Comparison of ENCODE assay signal across 8 cellular contexts in the genomic region with DNA sequence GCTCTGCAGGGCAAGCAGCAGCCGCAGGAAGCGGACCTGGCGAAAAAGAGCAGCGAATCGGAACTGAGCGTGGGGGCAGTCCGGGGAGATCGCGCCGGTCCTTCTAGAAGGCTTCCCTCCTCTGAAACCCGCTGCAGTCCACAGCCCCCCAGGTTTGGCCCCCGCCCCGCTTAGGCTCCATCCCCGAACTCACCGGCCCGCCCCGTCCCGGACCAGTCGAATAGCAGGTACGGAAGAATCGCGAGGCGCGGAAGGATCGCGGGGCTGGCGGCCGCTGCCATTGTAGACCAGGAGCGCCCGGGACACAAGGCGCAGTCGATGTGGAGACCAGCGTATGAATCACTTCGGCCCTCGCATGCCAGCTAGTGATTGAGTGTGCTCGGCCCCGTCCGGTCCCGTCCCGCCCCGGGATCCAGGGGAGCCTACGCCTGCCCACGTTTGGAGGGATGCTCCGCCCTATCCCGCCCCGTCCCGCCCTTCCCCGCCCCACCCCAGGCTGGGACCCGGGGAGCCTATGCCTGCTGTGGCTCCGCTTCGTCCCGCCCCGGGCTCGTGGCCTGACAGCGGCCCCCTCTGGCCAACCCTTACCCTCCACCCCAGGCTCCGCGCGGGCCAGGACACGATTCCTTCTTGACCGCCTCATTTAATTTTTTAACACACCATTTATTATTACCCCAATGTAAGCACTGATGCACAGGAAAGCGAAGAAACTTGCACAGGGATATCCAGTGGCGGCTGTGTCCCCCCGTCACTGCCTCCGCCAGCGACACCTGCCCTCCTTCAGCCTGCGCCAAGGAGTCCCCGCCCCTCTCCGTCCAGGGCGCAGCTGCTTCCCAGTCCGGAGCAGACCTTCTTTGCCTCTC. TPM values are rescaled to one million over a fixed set of nuclear protein-coding genes. Genes with fewer than 3 reads are reported as not detected.
A peak's percentile ranks its signal among the peaks of the same experiment; 100 is the strongest.
DNase-seq lines count a peak whose midpoint lies in the region; ATAC-seq, FAIRE-seq and TF ChIP-seq lines count a peak whose summit lies in the region.

A gene (minus strand): TSS at position 336 of the 863 bp plus-strand sequence. CDS start 55 bp downstream, at position 281.

- H3K27ac Mint-ChIP-seq in Calu3 (ENCODE audit: unreplicated experiment) = peak within 1 kb of the TSS; percentile 47
- H3K27ac Mint-ChIP-seq in T-helper 17 cell = peak within 1 kb of the TSS; percentile 77
- peak within 1 kb of the TSS; percentile 53 for H3K27ac Mint-ChIP-seq in astrocyte (ENCODE audit: unreplicated experiment)

- H3K79me2 ChIP-seq in astrocyte (ENCODE audit: insufficient read depth, low read length) = no peaks in the 10 kb centered on the region

- peak within 1 kb of the TSS; percentile 91 for H3K9ac ChIP-seq in astrocyte (ENCODE audit: low read length)

- H3K9me3 Mint-ChIP-seq in Calu3 (ENCODE audit: low read depth, unreplicated experiment) = no peaks in the 10 kb centered on the region
- peaks cover 11% of the 10 kb centered on the region for H3K9me3 Mint-ChIP-seq in astrocyte (ENCODE audit: unreplicated experiment)

- DNase-seq in Calu3 = peak; percentile 87
- DNase-seq in Kasumi-1 (lab: John Stamatoyannopoulos, UW) = peak; percentile 76 to 82
- peak in 2 of 3 donors; percentile 63 to 65 for DNase-seq in T-helper 17 cell
- DNase-seq in astrocyte (ENCODE audit: low read depth) = peak; percentile 92
- peak; percentile 95 to 96 (median 96) for DNase-seq in right cardiac atrium
- DNase-seq in putamen (ENCODE audit: low spot score) = peak; percentile 39
- peak; percentile 78 to 80 for DNase-seq in uterus

- FAIRE-seq in astrocyte (lab: Jason Lieb, UNC) = no peak

- H3K36me3 Mint-ChIP-seq in Calu3 (ENCODE audit: insufficient read depth, unreplicated experiment) (peaks cover 16% of the 10 kb centered on the region), T-helper 17 cell (ENCODE audit: low read depth) (peaks cover 11% of the 10 kb centered on the region), astrocyte (ENCODE audit: low read depth, unreplicated experiment) (peaks cover 27% of the 10 kb centered on the region)

- H2AFZ ChIP-seq in astrocyte (ENCODE audit: low read depth, low read length) = peak within 1 kb of the TSS; percentile 92

- peaks cover 3% of the 10 kb centered on the region for H3K36me3 ChIP-seq in astrocyte (ENCODE audit: insufficient read depth, low read length)
- no peaks in the 10 kb centered on the region for H3K36me3 ChIP-seq in uterus

- H3K27ac ChIP-seq in astrocyte (ENCODE audit: low read depth, low read length) = peak within 1 kb of the TSS; percentile 46
- no peak within 1 kb of the TSS for H3K27ac ChIP-seq in right cardiac atrium (ENCODE audit: low read length)
- H3K27ac ChIP-seq in uterus = peak within 1 kb of the TSS in 1 of 2 donors; percentile 61

- H3K4me3 ChIP-seq in astrocyte (ENCODE audit: insufficient read depth, low read depth, low read length) = peak within 1 kb of the TSS; percentile 77
- peak within 1 kb of the TSS; percentile 54 for H3K4me3 ChIP-seq in right cardiac atrium (ENCODE audit: low read length)
- peak within 1 kb of the TSS; percentile 48 to 49 for H3K4me3 ChIP-seq in uterus

- CTCF ChIA-PET in Calu3 (lab: Charles Lee) = no interaction called here

- 3% methylated on average over 69 of the region's 70 CpGs for WGBS in right cardiac atrium

- H4K20me1 ChIP-seq in astrocyte (ENCODE audit: insufficient read depth, low read length) = no peaks in the 10 kb centered on the region

- H3K4me3 Mint-ChIP-seq in Calu3 (ENCODE audit: low read depth, unreplicated experiment) = peak within 1 kb of the TSS; percentile 76
- peak within 1 kb of the TSS; percentile 93 for H3K4me3 Mint-ChIP-seq in T-helper 17 cell
- peak within 1 kb of the TSS; percentile 83 for H3K4me3 Mint-ChIP-seq in astrocyte (ENCODE audit: unreplicated experiment)

- TF ChIP-seq POLR2A in uterus (IDR thresholded peaks at IDR 0.05) = peak in 1 of 2 donors; percentile 48

- no peaks in the 10 kb centered on the region for H3K9me3 ChIP-seq in T-helper 17 cell (ENCODE audit: control insufficient read depth, low read length, poor library complexity, severe bottlenecking)
- no peaks in the 10 kb centered on the region for H3K9me3 ChIP-seq in astrocyte (ENCODE audit: insufficient read depth, low read depth, low read length)
- H3K9me3 ChIP-seq in right cardiac atrium (ENCODE audit: control insufficient read depth, low read length) = no peaks in the 10 kb centered on the region
- H3K9me3 ChIP-seq in uterus = no peaks in the 10 kb centered on the region

- H3K4me1 Mint-ChIP-seq in Calu3 (ENCODE audit: low read depth, unreplicated experiment) (peaks cover 21% of the 10 kb centered on the region), T-helper 17 cell (peaks cover 20% of the 10 kb centered on the region), astrocyte (ENCODE audit: low read depth, unreplicated experiment) (peaks cover 7% of the 10 kb centered on the region)

- H3K27me3 ChIP-seq in astrocyte (ENCODE audit: insufficient read depth, low read length) (no peaks in the 10 kb centered on the region), right cardiac atrium (ENCODE audit: control insufficient read depth, insufficient read depth) (no peaks in the 10 kb centered on the region), uterus (no peaks in the 10 kb centered on the region)

- no TSS peak for BruUV-seq in Calu3 (replicated peaks; lab: Mats Ljungman, UMichigan)

- ATAC-seq in GM21515 (IDR thresholded peaks at IDR 0.05; ENCODE audit: unreplicated experiment) (peak; percentile 75), T-helper 17 cell (peak; percentile 82), right cardiac atrium (peak; percentile 97)

- intact Hi-C loops in Calu3 (cut with micrococcal nuclease; ENCODE audit: unreplicated experiment) = no loop called here
- intact Hi-C loops in right cardiac atrium (cut with DNase I) = no loop called here
- intact Hi-C loops in uterus (cut with DNase I; ENCODE audit: low total_unique reads) = no loop called here

- peaks cover 10% of the 10 kb centered on the region for H3K4me1 ChIP-seq in astrocyte (ENCODE audit: insufficient read depth, low read length)
- H3K4me1 ChIP-seq in right cardiac atrium (ENCODE audit: control insufficient read depth, insufficient read depth, low read length) = no peaks in the 10 kb centered on the region
- no peaks in the 10 kb centered on the region for H3K4me1 ChIP-seq in uterus

- TF ChIP-seq CTCF in Calu3 (IDR thresholded peaks at IDR 0.05; ENCODE audit: unreplicated experiment) = no peak
- peak; percentile 14 for TF ChIP-seq CTCF in astrocyte (IDR thresholded peaks at IDR 0.05; ENCODE audit: insufficient read depth, low read depth, low read length)
- peak; percentile 41 to 51 (median 42) for TF ChIP-seq CTCF in uterus (IDR thresholded peaks at IDR 0.05)

- H3K27me3 Mint-ChIP-seq in Calu3 (ENCODE audit: unreplicated experiment) = no peaks in the 10 kb centered on the region
- peaks cover 24% of the 10 kb centered on the region for H3K27me3 Mint-ChIP-seq in T-helper 17 cell
- H3K27me3 Mint-ChIP-seq in astrocyte (ENCODE audit: low read depth, unreplicated experiment) = peaks cover 18% of the 10 kb centered on the region

- H3K4me2 ChIP-seq in astrocyte (ENCODE audit: low read length) = peak within 1 kb of the TSS; percentile 97

RNA-seq across cellular contexts. Expression of the gene that starts here (rescaled TPM):
- total RNA-seq in Calu3 (2022) = 8.4 and 9.8 TPM in 2 replicates
- total RNA-seq in T-helper 17 cell = 1 to 10 TPM in 1 of 2 donors, under 1 TPM in 1; 0.68 to 1.6 TPM
- total RNA-seq in astrocyte = 14.7 and 17.4 TPM in 2 replicates
- total RNA-seq in right cardiac atrium = 1 to 10 TPM; 1.1 to 2.4 (median 1.5) TPM
- polyA plus RNA-seq in right cardiac atrium = 0.43 TPM
- total RNA-seq in uterus = 1 to 10 TPM in 1 of 4 donors, under 1 TPM in 1, not detected in 2; 0.61 to 2.9 TPM

Comparison
In these comparisons a context has a peak if more than half of its experiments do, and no peak if none do; other contexts are left out.
1. DNase-seq: peak in every context shown above with its lines; median percentile 96 in right cardiac atrium; 92 in astrocyte; 87 in Calu3; 79 in Kasumi-1; 79 in uterus; 64 in T-helper 17 cell; 39 in putamen.